In the genomic region with DNA sequence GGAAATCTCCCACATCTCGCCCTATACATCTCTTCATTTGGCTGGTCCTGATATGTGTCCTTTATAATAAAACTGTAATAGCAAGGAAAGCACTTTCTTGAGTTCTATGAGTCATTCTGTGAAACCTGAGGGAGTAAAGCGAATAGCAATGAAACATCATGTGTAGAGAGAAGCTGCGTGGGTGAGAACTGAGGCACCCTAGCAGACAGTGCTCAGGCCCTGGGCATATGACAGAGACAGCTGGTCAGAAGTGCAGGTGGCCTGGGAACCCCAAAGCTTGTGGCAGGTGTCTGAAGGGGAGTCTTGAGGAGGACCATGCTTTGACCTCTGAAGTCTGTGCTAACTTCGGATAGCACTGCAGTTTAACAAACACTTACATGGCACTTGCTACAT, we compare ENCODE assay signal across 9 cellular contexts. TPM values are rescaled to one million over a fixed set of nuclear protein-coding genes. Genes with fewer than 3 reads are reported as not detected.
DNase-seq lines count a peak whose midpoint lies in the region; ATAC-seq, FAIRE-seq and TF ChIP-seq lines count a peak whose summit lies in the region.
"Had no signal": no experiment of that assay in that cellular context is flagged by ENCODE, and none has a peak within 500 bp of the region (broad histone marks: within the 10 kb centered on the region; RNA-seq: fewer than 3 reads in every experiment).

No MANE protein-coding gene starts in this region.

- in situ Hi-C loops in K562 (cut with MboI), result no loop called here

- 70% methylated on average over 4 of the region's 4 CpGs for WGBS in K562 (ENCODE audit: insufficient coverage, low coverage, missing lambda C conversion rate)

- TF ChIP-seq CTCF in C4-2B (conservative IDR thresholded peaks at IDR 0.05), result no peak
- no peak for TF ChIP-seq CTCF in K562 (IDR thresholded peaks at IDR 0.05 in 2 of 3, conservative IDR thresholded peaks at IDR 0.05 in 1 of 3; ENCODE audit: insufficient read depth in 2 of 3, low read depth in 1 of 3, low read length in 3 of 3)
- TF ChIP-seq CTCF in mucosa of descending colon (IDR thresholded peaks at IDR 0.05), result no peak

- peaks cover 0 to under 1% of the 10 kb centered on the region in 2 experiments; a peak in 1 of 5 replicates for H3K27me3 ChIP-seq in K562 (ENCODE audit: control insufficient read depth in 2 of 2, insufficient read depth in 2 of 2, low read length in 2 of 2)

- H3K9ac ChIP-seq in K562 (ENCODE audit: insufficient read depth in 1 of 2, low read depth in 2 of 2, low read length in 2 of 2), result no peak overlapping the region

- H3K4me3 ChIP-seq in K562, result no peak overlapping the region
- no peak overlapping the region for H3K4me3 ChIP-seq in mucosa of descending colon

- peak overlapping the region; percentile 96 for H2AFZ ChIP-seq in K562 (ENCODE audit: low read depth, low read length)

- no peak for DNase-seq in K562 (ENCODE audit: extremely low read depth in 1 of 4, low spot score in 3 of 4)
- DNase-seq in NCI-H748 treated with DMSO at 0.1 percent for 48 hours (lab: John Stamatoyannopoulos, UW), result no peak
- DNase-seq in mucosa of descending colon, result no peak
- no peak for DNase-seq in 8988T
- DNase-seq in cerebellar cortex (ENCODE audit: low spot score), result no peak
- DNase-seq: SW 1271 had no signal

- ATAC-seq in GM19452 (IDR thresholded peaks at IDR 0.05; ENCODE audit: unreplicated experiment), result peak; percentile 37
- ATAC-seq in HG03460 (IDR thresholded peaks at IDR 0.05; ENCODE audit: unreplicated experiment), result peak; percentile 31
- no peak for ATAC-seq in K562
- no peak for ATAC-seq in mucosa of descending colon

- CTCF ChIA-PET in K562 (lab: Yijun Ruan, JAX; ENCODE audit: low intra/inter-chr PET ratio), result no interaction called here

- H3K4me2 ChIP-seq in K562 (ENCODE audit: insufficient read depth, low read length), result no peak overlapping the region

- H3K79me2 ChIP-seq in K562 (ENCODE audit: control insufficient read depth, insufficient read depth, low read length), result peaks cover 24% of the 10 kb centered on the region

- H3K4me1 ChIP-seq in K562 (replicated peaks in 1 of 2; ENCODE audit: control insufficient read depth in 2 of 2, insufficient read depth in 2 of 2, low read length in 2 of 2) (peaks cover 7 to 13% of the 10 kb centered on the region in 2 experiments), mucosa of descending colon (ENCODE audit: low read depth) (peaks cover 11% of the 10 kb centered on the region)

- intact Hi-C loops in K562 (cut with micrococcal nuclease) (loop anchor here (2.0 kb wide), 1 partner anchor 37 kb away; a partner anchor contains a TSS), mucosa of descending colon (cut with DNase I, micrococcal nuclease) (no loop called here)

- FAIRE-seq in K562 (lab: Jason Lieb, UNC), result no peak

- H3K27ac ChIP-seq in C4-2B (peak overlapping the region; percentile 70; the same call in 1 of the 2 replicates), K562 (ENCODE audit: extremely low read depth, low read depth, low read length) (no peak overlapping the region)

- BruUV-seq in K562 (replicated peaks; lab: Mats Ljungman, UMichigan), result no TSS peak

- TF ChIP-seq POLR2A in K562 (conservative IDR thresholded peaks at IDR 0.05), result no peak

- no peaks in the 10 kb centered on the region for H4K20me1 ChIP-seq in K562 (replicated peaks; ENCODE audit: control insufficient read depth, insufficient read depth, low read length)

- H3K9me3 ChIP-seq in K562 (replicated peaks; ENCODE audit: control insufficient read depth, insufficient read depth, low read depth, low read length) (0 out of 2 replicates have a peak, but pooled peaks cover 2% of the 10 kb centered on the region), mucosa of descending colon (no peaks in the 10 kb centered on the region)

- TF ChIP-seq EP300 in K562 (IDR thresholded peaks at IDR 0.05; ENCODE audit: low read length), result no peak

- H3K9me1 ChIP-seq in K562 (ENCODE audit: control insufficient read depth, insufficient read depth, low read length), result no peaks in the 10 kb centered on the region

- H3K36me3 ChIP-seq in K562 (ENCODE audit: control insufficient read depth, insufficient read depth, low read length) (peaks cover 17% of the 10 kb centered on the region), mucosa of descending colon (ENCODE audit: low read depth) (peaks cover 3% of the 10 kb centered on the region)

- POLR2A ChIA-PET in K562 (lab: Yijun Ruan, JAX), result interaction anchor here (2.3 to 2.4 kb wide), 2 partner anchors 11 to 20 kb away, joined by 11 to 12 read pairs; no protein-coding TSS in a partner anchor

- no peak for TF ChIP-seq RAD21 in K562 (CRISPR knock-in tag; conservative IDR thresholded peaks at IDR 0.05 in 1 of 2, IDR thresholded peaks at IDR 0.05 in 1 of 2)

TF ChIP-seq in K562, 482 proteins besides CTCF, POLR2A, EP300 and RAD21:
- TF ChIP-seq MTA1 (IDR thresholded peaks at IDR 0.05; ENCODE audit: borderline replicate concordance) (no peak), MCM3 (IDR thresholded peaks at IDR 0.05) (no peak), ILF3 (IDR thresholded peaks at IDR 0.05; ENCODE audit: borderline replicate concordance) (no peak), CCAR2 (IDR thresholded peaks at IDR 0.05; ENCODE audit: low read depth, low read length) (no peak), XRCC5 (IDR thresholded peaks at IDR 0.05; ENCODE audit: low read depth, low read length) (no peak), CHD4 (IDR thresholded peaks at IDR 0.05; ENCODE audit: insufficient read depth, insufficient replicate concordance, low read depth, low read length, poor library complexity, severe bottlenecking) (no peak)
- TF ChIP-seq, protein P1, sequence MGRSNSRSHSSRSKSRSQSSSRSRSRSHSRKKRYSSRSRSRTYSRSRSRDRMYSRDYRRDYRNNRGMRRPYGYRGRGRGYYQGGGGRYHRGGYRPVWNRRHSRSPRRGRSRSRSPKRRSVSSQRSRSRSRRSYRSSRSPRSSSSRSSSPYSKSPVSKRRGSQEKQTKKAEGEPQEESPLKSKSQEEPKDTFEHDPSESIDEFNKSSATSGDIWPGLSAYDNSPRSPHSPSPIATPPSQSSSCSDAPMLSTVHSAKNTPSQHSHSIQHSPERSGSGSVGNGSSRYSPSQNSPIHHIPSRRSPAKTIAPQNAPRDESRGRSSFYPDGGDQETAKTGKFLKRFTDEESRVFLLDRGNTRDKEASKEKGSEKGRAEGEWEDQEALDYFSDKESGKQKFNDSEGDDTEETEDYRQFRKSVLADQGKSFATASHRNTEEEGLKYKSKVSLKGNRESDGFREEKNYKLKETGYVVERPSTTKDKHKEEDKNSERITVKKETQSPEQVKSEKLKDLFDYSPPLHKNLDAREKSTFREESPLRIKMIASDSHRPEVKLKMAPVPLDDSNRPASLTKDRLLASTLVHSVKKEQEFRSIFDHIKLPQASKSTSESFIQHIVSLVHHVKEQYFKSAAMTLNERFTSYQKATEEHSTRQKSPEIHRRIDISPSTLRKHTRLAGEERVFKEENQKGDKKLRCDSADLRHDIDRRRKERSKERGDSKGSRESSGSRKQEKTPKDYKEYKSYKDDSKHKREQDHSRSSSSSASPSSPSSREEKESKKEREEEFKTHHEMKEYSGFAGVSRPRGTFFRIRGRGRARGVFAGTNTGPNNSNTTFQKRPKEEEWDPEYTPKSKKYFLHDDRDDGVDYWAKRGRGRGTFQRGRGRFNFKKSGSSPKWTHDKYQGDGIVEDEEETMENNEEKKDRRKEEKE (IDR thresholded peaks at IDR 0.05; ENCODE audit: borderline replicate concordance in 1 of 2, control insufficient read depth in 1 of 2, low read depth in 2 of 2, low read length in 1 of 2), result no peak

RNA-seq across cellular contexts. Expression of a gene that starts 1.3 kb away (rescaled TPM):
- 10.1 and 22.8 TPM in 2 replicates for total RNA-seq in K562 (2011; cell fraction: chromatin; rRNA removed; ENCODE audit: low replicate concordance)
- 5.3 and 5.5 TPM in 2 replicates for total RNA-seq in K562 (2011; cell fraction: nucleolus; rRNA removed)
- total RNA-seq in K562 (2011; cell fraction: nucleoplasm; rRNA removed), result 13.9 and 19.7 TPM in 2 replicates
- total RNA-seq in K562 (2014; rRNA removed) (23.6 and 24.3 TPM in 2 replicates), K562 (2014; rRNA removed; fragmentation: Illumina TruSeq; extraction: Trizol) (29.6 and 32.8 TPM in 2 replicates), K562 (2015; rRNA removed; fragmentation: Illumina TruSeq; extraction: Trizol) (28.6 and 32.6 TPM in 2 replicates), K562 (2021) (22.1 and 27.7 TPM in 2 replicates), mucosa of descending colon (10 to 100 TPM; 11.8 to 13.8 (median 12.2) TPM)
- polyA plus RNA-seq in K562 (2011; rRNA removed) (19.9 and 27.9 TPM in 2 replicates), K562 (2014; fragmentation: Illumina TruSeq; extraction: Trizol) (32.4 and 41.0 TPM in 2 replicates), K562 (2014; fragmentation: Nextera tagmentation; extraction: Ambion mirVana) (10 to 100 TPM in 1 of 2 experiments, 1 to 10 TPM in 1; 8.5 to 13.1 TPM), K562 (2014; rRNA removed) (16.7 and 22.6 TPM in 2 replicates)
- polyA plus RNA-seq in K562 (2011; cell fraction: cytosol; rRNA removed), result 5.5 and 7.7 TPM in 2 replicates
- polyA plus RNA-seq in K562 (2011; cell fraction: nucleus; rRNA removed), result 2.7 and 3.7 TPM in 2 replicates
- polyA plus RNA-seq in K562 (2012), result 19.8 and 21.9 TPM in 2 replicates
- 35.4 and 37.7 TPM in 2 replicates for polyA minus RNA-seq in K562 (2011; rRNA and poly(A)+ RNA removed)
- polyA minus RNA-seq in K562 (2011; cell fraction: cytosol; rRNA and poly(A)+ RNA removed), result 6.5 and 7.5 TPM in 2 replicates
- 6.3 and 8.9 TPM in 2 replicates for polyA minus RNA-seq in K562 (2011; cell fraction: nucleus; rRNA and poly(A)+ RNA removed)

RNA-seq across cellular contexts. Expression of a gene that starts 36.8 kb away (rescaled TPM):
- total RNA-seq in K562 (2011; cell fraction: chromatin; rRNA removed; ENCODE audit: low replicate concordance), result 49.0 and 93.0 TPM in 2 replicates
- total RNA-seq in K562 (2011; cell fraction: nucleolus; rRNA removed), result 41.2 and 52.1 TPM in 2 replicates
- total RNA-seq in K562 (2011; cell fraction: nucleoplasm; rRNA removed), result 66.7 and 82.7 TPM in 2 replicates
- total RNA-seq in K562 (2014; rRNA removed) (131 and 162 TPM in 2 replicates), K562 (2014; rRNA removed; fragmentation: Illumina TruSeq; extraction: Trizol) (327 and 355 TPM in 2 replicates), K562 (2015; rRNA removed; fragmentation: Illumina TruSeq; extraction: Trizol) (239 and 263 TPM in 2 replicates), K562 (2021) (135 and 150 TPM in 2 replicates), mucosa of descending colon (10 to 100 TPM in 1 of 3 donors, 1 to 10 TPM in 2; 7.8 to 16.4 (median 8.6) TPM)
- polyA plus RNA-seq in K562 (2011; rRNA removed) (262 and 338 TPM in 2 replicates), K562 (2014; fragmentation: Illumina TruSeq; extraction: Trizol) (219 and 229 TPM in 2 replicates), K562 (2014; fragmentation: Nextera tagmentation; extraction: Ambion mirVana) (1,000 to 10,000 TPM; 1,212 to 1,355 TPM), K562 (2014; rRNA removed) (302 and 419 TPM in 2 replicates)
- 118 and 166 TPM in 2 replicates for polyA plus RNA-seq in K562 (2011; cell fraction: cytosol; rRNA removed)
- 46.5 and 86.2 TPM in 2 replicates for polyA plus RNA-seq in K562 (2011; cell fraction: nucleus; rRNA removed)
- polyA plus RNA-seq in K562 (2012), result 176 and 223 TPM in 2 replicates
- 106 and 107 TPM in 2 replicates for polyA minus RNA-seq in K562 (2011; rRNA and poly(A)+ RNA removed)
- 28.8 and 41.5 TPM in 2 replicates for polyA minus RNA-seq in K562 (2011; cell fraction: cytosol; rRNA and poly(A)+ RNA removed)
- polyA minus RNA-seq in K562 (2011; cell fraction: nucleus; rRNA and poly(A)+ RNA removed), result 39.9 and 68.0 TPM in 2 replicates

Comparison
In these comparisons a context has a peak if more than half of its experiments do, and no peak if none do; other contexts are left out.
1. ATAC-seq: peak in GM19452 (single experiment) and HG03460 (single experiment); none in K562 (single experiment) and mucosa of descending colon (single experiment).